Comparison of ENCODE assay signal across 13 cellular contexts in genomic region chr5:169745441-169746146, GRCh38.
A peak's percentile ranks its signal among the peaks of the same experiment; 100 is the strongest.
DNase-seq lines count a peak whose midpoint lies in the region; ATAC-seq, FAIRE-seq and TF ChIP-seq lines count a peak whose summit lies in the region.
"Had no signal": no experiment of that assay in that cellular context is flagged by ENCODE, and none has a peak within 500 bp of the region (broad histone marks: within the 10 kb centered on the region; RNA-seq: fewer than 3 reads in every experiment).

No MANE protein-coding gene starts in this region.

- peak; percentile 19 for ATAC-seq in HG03520 (IDR thresholded peaks at IDR 0.05; ENCODE audit: unreplicated experiment)
- peak; percentile 57 for ATAC-seq in K562
- ATAC-seq in memory B cell (ENCODE audit: low read depth), result no peak
- ATAC-seq in GM21619 (IDR thresholded peaks at IDR 0.05; ENCODE audit: unreplicated experiment), result no peak
- ATAC-seq in GM21528 (IDR thresholded peaks at IDR 0.05; ENCODE audit: low FRiP score, unreplicated experiment), result no peak

- CTCF ChIA-PET in CD4-positive, alpha-beta memory T cell (lab: Charles Lee; ENCODE audit: partially characterized antibody), result no interaction called here
- CTCF ChIA-PET in K562 (lab: Yijun Ruan, JAX; ENCODE audit: low intra/inter-chr PET ratio), result no interaction called here

- no peak for FAIRE-seq in K562 (lab: Jason Lieb, UNC)

- H3K9me3 Mint-ChIP-seq in CD4-positive, alpha-beta memory T cell, result peaks cover 0 to 6% (median 0%) of the 10 kb centered on the region in 8 donors
- H3K9me3 Mint-ChIP-seq in memory B cell, result no peaks in the 10 kb centered on the region

- no peaks in the 10 kb centered on the region for H4K20me1 ChIP-seq in K562 (replicated peaks; ENCODE audit: control insufficient read depth, insufficient read depth, low read length)

- TF ChIP-seq EP300 in K562 (IDR thresholded peaks at IDR 0.05; ENCODE audit: low read length), result no peak

- no peaks in the 10 kb centered on the region for H3K27me3 ChIP-seq in CD4-positive, alpha-beta memory T cell (ENCODE audit: insufficient read depth, low read length)
- no peaks in the 10 kb centered on the region for H3K27me3 ChIP-seq in K562 (ENCODE audit: control insufficient read depth in 2 of 2, insufficient read depth in 2 of 2, low read length in 2 of 2)

- H3K36me3 Mint-ChIP-seq in CD4-positive, alpha-beta memory T cell, result peaks cover 87 to 94% of the 10 kb centered on the region in 2 donors
- H3K36me3 Mint-ChIP-seq in memory B cell, result peaks cover 40% of the 10 kb centered on the region

- no peaks in the 10 kb centered on the region for H3K79me2 ChIP-seq in K562 (ENCODE audit: control insufficient read depth, insufficient read depth, low read length)

- peak overlapping the region; percentile 83 for H2AFZ ChIP-seq in K562 (ENCODE audit: low read depth, low read length)

- H3K9me3 ChIP-seq in CD4-positive, alpha-beta memory T cell (ENCODE audit: control insufficient read depth in 1 of 2, low read length in 2 of 2), result no peaks in the 10 kb centered on the region
- H3K9me3 ChIP-seq in K562 (replicated peaks; ENCODE audit: control insufficient read depth, insufficient read depth, low read depth, low read length), result no peaks in the 10 kb centered on the region
- H3K9me3 ChIP-seq: esophagus muscularis mucosa, thoracic aorta had no signal

- POLR2A ChIA-PET in CD4-positive, alpha-beta memory T cell (lab: Charles Lee; ENCODE audit: partially characterized antibody), result no interaction called here
- POLR2A ChIA-PET in K562 (lab: Yijun Ruan, JAX), result interaction anchor here (1.5 kb wide), 1 partner anchor 8 kb away, joined by 3 read pairs; no protein-coding TSS in a partner anchor

- TF ChIP-seq CTCF in K562 (IDR thresholded peaks at IDR 0.05 in 2 of 3, conservative IDR thresholded peaks at IDR 0.05 in 1 of 3; ENCODE audit: insufficient read depth in 2 of 3, low read depth in 1 of 3, low read length in 3 of 3), result no peak

- H3K4me2 ChIP-seq in K562 (ENCODE audit: insufficient read depth, low read length), result peak overlapping the region; percentile 67

- H3K4me3 ChIP-seq in CD4-positive, alpha-beta memory T cell (ENCODE audit: low read length in 2 of 2), result no peak overlapping the region
- H3K4me3 ChIP-seq in K562, result no peak overlapping the region
- H3K4me3 ChIP-seq: esophagus muscularis mucosa, thoracic aorta had no signal

- peaks cover 0 to 12% (median 2%) of the 10 kb centered on the region in 4 donors for H3K4me1 Mint-ChIP-seq in CD4-positive, alpha-beta memory T cell
- H3K4me1 Mint-ChIP-seq in memory B cell, result peaks cover 15% of the 10 kb centered on the region

- no peak for TF ChIP-seq RAD21 in K562 (CRISPR knock-in tag; conservative IDR thresholded peaks at IDR 0.05 in 1 of 2, IDR thresholded peaks at IDR 0.05 in 1 of 2)

- no peak overlapping the region for H3K27ac ChIP-seq in CD4-positive, alpha-beta memory T cell (ENCODE audit: low read depth, low read length)
- peak overlapping the region; percentile 87 for H3K27ac ChIP-seq in K562 (ENCODE audit: extremely low read depth, low read depth, low read length)
- H3K27ac ChIP-seq: esophagus muscularis mucosa, thoracic aorta had no signal

- intact Hi-C loops in CD4-positive, alpha-beta memory T cell (cut with micrococcal nuclease), result no loop called here
- intact Hi-C loops in K562 (cut with micrococcal nuclease), result loop anchor here (1.0 kb wide), 2 partner anchors 43 to 58 kb away; no protein-coding TSS in a partner anchor

- no peaks in the 10 kb centered on the region for H3K9me1 ChIP-seq in K562 (ENCODE audit: control insufficient read depth, insufficient read depth, low read length)

- no peak overlapping the region for H3K4me3 Mint-ChIP-seq in CD4-positive, alpha-beta memory T cell
- H3K4me3 Mint-ChIP-seq in memory B cell, result no peak overlapping the region

- peak overlapping the region in 5 of 7 donors; percentile 15 to 39 (median 28) for H3K27ac Mint-ChIP-seq in CD4-positive, alpha-beta memory T cell
- H3K27ac Mint-ChIP-seq in memory B cell, result peak overlapping the region; percentile 52

- peaks cover 68% of the 10 kb centered on the region for H3K36me3 ChIP-seq in CD4-positive, alpha-beta memory T cell (ENCODE audit: insufficient read depth, low read length)
- peaks cover 5% of the 10 kb centered on the region; the same call in 1 of the 3 replicates for H3K36me3 ChIP-seq in K562 (ENCODE audit: control insufficient read depth, insufficient read depth, low read length)
- H3K36me3 ChIP-seq: esophagus muscularis mucosa, thoracic aorta had no signal

- no peaks in the 10 kb centered on the region for H3K4me1 ChIP-seq in CD4-positive, alpha-beta memory T cell (ENCODE audit: insufficient read depth, low read length)
- H3K4me1 ChIP-seq in K562 (replicated peaks in 1 of 2; ENCODE audit: control insufficient read depth in 2 of 2, insufficient read depth in 2 of 2, low read length in 2 of 2), result peaks cover 14 to 38% of the 10 kb centered on the region in 2 experiments; a peak in 4 of 5 replicates
- H3K4me1 ChIP-seq: esophagus muscularis mucosa had no signal

- DNase-seq in CD4-positive, alpha-beta memory T cell, result no peak
- DNase-seq in K562 (ENCODE audit: extremely low read depth in 1 of 4, low spot score in 3 of 4), result peak; percentile 24 to 50 (median 38)
- DNase-seq in memory B cell (ENCODE audit: low spot score in 2 of 2), result no peak
- no peak for DNase-seq in NCI-H748 treated with DMSO at 0.1 percent for 48 hours (lab: John Stamatoyannopoulos, UW)
- DNase-seq in activated gamma-delta T cell (lab: John Stamatoyannopoulos, UW), result no peak
- DNase-seq: activated naive CD4-positive, alpha-beta T cell; NCI-H510A; T1000 had no signal

- in situ Hi-C loops in K562 (cut with MboI), result no loop called here

- peak overlapping the region; percentile 9 to 56; a peak in 3 of 4 replicates for H3K9ac ChIP-seq in K562 (ENCODE audit: insufficient read depth in 1 of 2, low read depth in 2 of 2, low read length in 2 of 2)

- no TSS peak for BruUV-seq in K562 (replicated peaks; lab: Mats Ljungman, UMichigan)

- no peak for TF ChIP-seq POLR2A in K562 (conservative IDR thresholded peaks at IDR 0.05)

- WGBS in K562 (ENCODE audit: insufficient coverage, low coverage, missing lambda C conversion rate), result 20% methylated on average over 5 of the region's 6 CpGs

- no peaks in the 10 kb centered on the region for H3K27me3 Mint-ChIP-seq in CD4-positive, alpha-beta memory T cell
- H3K27me3 Mint-ChIP-seq in memory B cell, result no peaks in the 10 kb centered on the region

TF ChIP-seq in K562, 482 proteins besides CTCF, POLR2A, EP300 and RAD21:
- TF ChIP-seq ZSCAN32 (CRISPR knock-in tag; IDR thresholded peaks at IDR 0.05) (no peak), C11orf30 (IDR thresholded peaks at IDR 0.05; ENCODE audit: low read depth) (peak; percentile 49), ATF1 (CRISPR knock-in tag; IDR thresholded peaks at IDR 0.05) (no peak), ATF1 (tag; IDR thresholded peaks at IDR 0.05) (0 out of 2 replicates have a peak, but pooled peaks have one; percentile 1), HIVEP1 (CRISPR knock-in tag; IDR thresholded peaks at IDR 0.05) (no peak), ZNF197 (CRISPR knock-in tag; IDR thresholded peaks at IDR 0.05; ENCODE audit: low read depth) (no peak), ESRRA (IDR thresholded peaks at IDR 0.05; ENCODE audit: borderline replicate concordance, low read depth) (peak; percentile 90), ATF3 (IDR thresholded peaks at IDR 0.05) (no peak), ATF3 (CRISPR knock-in tag; conservative IDR thresholded peaks at IDR 0.05) (no peak), SMAD4 (CRISPR knock-in tag; conservative IDR thresholded peaks at IDR 0.05) (no peak), NFRKB (IDR thresholded peaks at IDR 0.05; ENCODE audit: low read depth) (0 out of 2 replicates have a peak, but pooled peaks have one; percentile 26), ZNF316 (IDR thresholded peaks at IDR 0.05) (peak; percentile 57), LCOR (CRISPR knock-in tag; IDR thresholded peaks at IDR 0.05) (0 out of 2 replicates have a peak, but pooled peaks have one; percentile 7), U2AF1 (optimal IDR thresholded peaks at IDR 0.05; ENCODE audit: low read depth, low read length) (no peak)

Comparison
In these comparisons a context has a peak if more than half of its experiments do, and no peak if none do; other contexts are left out.
1. DNase-seq: peak in K562 (4 of 4); none in CD4-positive, alpha-beta memory T cell (0 of 5), memory B cell (0 of 2), NCI-H748 treated with DMSO at 0.1 percent for 48 hours (single experiment) and activated gamma-delta T cell (single experiment).
2. ATAC-seq: peak in HG03520 (single experiment) and K562 (single experiment); none in memory B cell (single experiment), GM21619 (single experiment) and GM21528 (single experiment).